ENCODE assay signal across 8 cellular contexts in the genomic region with DNA sequence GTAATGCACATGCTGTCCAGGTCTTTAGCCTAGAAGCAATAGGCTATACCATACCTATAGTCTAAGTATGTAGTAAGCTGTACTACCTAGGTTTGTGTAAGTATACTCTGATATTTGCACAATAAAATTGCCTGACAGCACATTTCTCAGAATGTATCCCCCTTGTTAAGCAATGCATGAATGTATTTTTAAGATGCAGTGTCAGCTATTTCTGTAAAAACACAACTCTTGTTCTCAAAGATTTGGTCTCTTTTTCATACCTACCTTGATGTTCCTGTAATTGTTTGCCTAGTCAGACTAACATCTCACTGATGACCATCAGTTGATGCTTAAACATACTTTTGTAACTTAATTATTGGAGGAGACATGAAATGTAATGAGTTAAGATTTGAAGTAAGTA.
"Had no signal": no experiment of that assay in that cellular context is flagged by ENCODE, and none has a peak within 500 bp of the region (broad histone marks: within the 10 kb centered on the region; RNA-seq: fewer than 3 reads in every experiment).

No MANE protein-coding gene starts in this region.

- ATAC-seq: GM12878 had no signal

- H3K4me3 ChIP-seq: GM12878 had no signal

- FAIRE-seq: G401.6, GM12878, GM12891, GM12892, GM18507, GM19239 had no signal

- DNase-seq: GDM1, GF-D8 had no signal
